8 cellular contexts compared by ENCODE assay signal in the genomic region with DNA sequence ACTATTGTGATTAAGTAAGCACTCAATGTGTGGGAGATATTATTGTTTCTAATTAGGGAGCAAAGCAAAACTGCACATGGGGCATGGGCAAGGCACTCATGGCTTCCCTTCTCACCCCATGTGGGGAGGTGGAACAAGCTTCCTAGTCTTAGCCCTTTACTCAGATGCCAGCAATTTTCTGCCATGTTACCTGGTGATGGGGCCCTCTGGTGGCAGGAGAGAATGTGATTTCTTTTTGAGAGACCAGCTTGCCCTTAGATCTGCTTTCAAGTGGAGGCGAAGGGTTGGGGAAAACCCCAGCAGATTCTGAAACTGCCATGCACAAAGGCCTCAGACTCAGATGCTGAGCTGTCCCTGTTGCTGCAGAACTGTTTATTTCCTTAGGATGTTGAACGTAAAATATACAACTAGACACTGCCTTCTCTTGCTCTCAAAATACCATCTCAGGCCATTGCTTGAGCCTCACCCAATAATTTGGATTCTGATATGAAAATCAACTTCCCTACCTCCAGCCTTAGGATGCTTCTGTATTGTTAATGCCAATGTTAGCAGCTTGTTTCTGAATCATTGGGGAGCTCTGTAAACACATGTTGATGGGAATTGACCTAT.
DNase-seq lines count a peak whose midpoint lies in the region; ATAC-seq and TF ChIP-seq lines count a peak whose summit lies in the region.

No MANE protein-coding gene starts in this region.

- peak overlapping the region; percentile 12 for H3K4me3 Mint-ChIP-seq in activated T-helper 17 cell treated with anti-CD3 and anti-CD28 coated beads, Interleukin-2, amount 50 U/mL, for 72 hours

- H3K36me3 Mint-ChIP-seq in activated T-helper 17 cell treated with anti-CD3 and anti-CD28 coated beads, Interleukin-2, amount 50 U/mL, for 72 hours (ENCODE audit: low read depth), result no peaks in the 10 kb centered on the region

- H3K4me1 ChIP-seq in Peyer's patch (no peaks in the 10 kb centered on the region), right cardiac atrium (ENCODE audit: control insufficient read depth, insufficient read depth, low read length) (no peaks in the 10 kb centered on the region)

- H3K36me3 ChIP-seq in Peyer's patch, result no peaks in the 10 kb centered on the region

- H3K27ac ChIP-seq in Peyer's patch (no peak overlapping the region), right cardiac atrium (ENCODE audit: low read length) (no peak overlapping the region)

- peak in 4 of 6 experiments; percentile 38 to 49 (median 46) for TF ChIP-seq CTCF in Peyer's patch (IDR thresholded peaks at IDR 0.05)

- H3K4me3 ChIP-seq in Peyer's patch (no peak overlapping the region), right cardiac atrium (ENCODE audit: low read length) (no peak overlapping the region)

- ATAC-seq in GM21381 (IDR thresholded peaks at IDR 0.05; ENCODE audit: unreplicated experiment), result peak; percentile 92
- ATAC-seq in activated T-helper 17 cell treated with anti-CD3 and anti-CD28 coated beads, Interleukin-2, amount 50 U/mL, for 72 hours (replicated peaks), result peak; percentile 96
- ATAC-seq in right cardiac atrium, result no peak

- intact Hi-C loops in right cardiac atrium (cut with DNase I), result no loop called here

- no peaks in the 10 kb centered on the region for H3K9me3 ChIP-seq in Peyer's patch
- no peaks in the 10 kb centered on the region for H3K9me3 ChIP-seq in right cardiac atrium (ENCODE audit: control insufficient read depth, low read length)

- no peaks in the 10 kb centered on the region for H3K9me3 Mint-ChIP-seq in activated T-helper 17 cell treated with anti-CD3 and anti-CD28 coated beads, Interleukin-2, amount 50 U/mL, for 72 hours

- 67% methylated on average over 2 of the region's 2 CpGs for WGBS in right cardiac atrium

- H3K4me1 Mint-ChIP-seq in activated T-helper 17 cell treated with anti-CD3 and anti-CD28 coated beads, Interleukin-2, amount 50 U/mL, for 72 hours, result peaks cover 22% of the 10 kb centered on the region

- H3K27me3 Mint-ChIP-seq in activated T-helper 17 cell treated with anti-CD3 and anti-CD28 coated beads, Interleukin-2, amount 50 U/mL, for 72 hours, result no peaks in the 10 kb centered on the region

- H3K27ac Mint-ChIP-seq in activated T-helper 17 cell treated with anti-CD3 and anti-CD28 coated beads, Interleukin-2, amount 50 U/mL, for 72 hours, result no peak overlapping the region

- no peaks in the 10 kb centered on the region for H3K27me3 ChIP-seq in Peyer's patch
- no peaks in the 10 kb centered on the region for H3K27me3 ChIP-seq in right cardiac atrium (ENCODE audit: control insufficient read depth, insufficient read depth)

- TF ChIP-seq POLR2A in Peyer's patch (IDR thresholded peaks at IDR 0.05), result no peak

- DNase-seq in Daoy (ENCODE audit: low read depth) (peak; percentile 62), HK-2 (ENCODE audit: unreplicated experiment) (peak; percentile 55), Peyer's patch (peak; percentile 39 to 69 (median 49)), right cardiac atrium (peak in 2 of 3 donors; percentile 15 to 49), DMS114 treated with DMSO at 0.1 percent for 48 hours (lab: John Stamatoyannopoulos, UW; ENCODE audit: unreplicated experiment) (no peak)
- peak; percentile 41 to 65 (median 48) for DNase-seq in stimulated activated CD4-positive, alpha-beta T cell treated with anti-CD3 and anti-CD28 coated beads, Interleukin-1b, Interleukin-23, amount 100 ng/mL, for 24 hours (ENCODE audit: low read depth in 4 of 4, low spot score in 1 of 4)

Comparison
In these comparisons a context has a peak if more than half of its experiments do, and no peak if none do; other contexts are left out.
1. ATAC-seq: peak in GM21381 (single experiment) and activated T-helper 17 cell treated with anti-CD3 and anti-CD28 coated beads, Interleukin-2, amount 50 U/mL, for 72 hours (single experiment); none in right cardiac atrium (0 of 2).